ENCODE assay signal across 20 cellular contexts in genomic region chr12:71536939-71537622, GRCh38.
DNase-seq lines count a peak whose midpoint lies in the region; ATAC-seq and TF ChIP-seq lines count a peak whose summit lies in the region.
"Had no signal": no experiment of that assay in that cellular context is flagged by ENCODE, and none has a peak within 500 bp of the region (broad histone marks: within the 10 kb centered on the region; RNA-seq: fewer than 3 reads in every experiment).

No MANE protein-coding gene starts in this region.

- TF ChIP-seq CTCF in WTC11 (IDR thresholded peaks at IDR 0.05) (no peak), smooth muscle cell (IDR thresholded peaks at IDR 0.05; ENCODE audit: borderline replicate concordance, insufficient read depth, poor library complexity, severe bottlenecking) (no peak)

- H3K4me1 Mint-ChIP-seq in WTC11, result no peaks in the 10 kb centered on the region

- 67% methylated on average over 3 of the region's 3 CpGs for WGBS in smooth muscle cell (ENCODE audit: low lambda C conversion rate)

- no peak for DNase-seq in WTC11 (ENCODE audit: low spot score)
- peak; percentile 8 for DNase-seq in midbrain (lab: John Stamatoyannopoulos, UW)
- DNase-seq in smooth muscle cell (lab: John Stamatoyannopoulos, UW; ENCODE audit: unreplicated experiment), result no peak
- DNase-seq in iPS-NIHi11 (ENCODE audit: low spot score), result no peak
- DNase-seq: CD8-positive, alpha-beta T cell; DMS79; KG1; NCI-H1048; NCI-H1694; NCI-H524; Peyer's patch; T-helper 1 cell had no signal

- no peak overlapping the region for H3K27ac Mint-ChIP-seq in WTC11
- H3K27ac Mint-ChIP-seq: CD8-positive, alpha-beta T cell had no signal

- H2AFZ ChIP-seq in smooth muscle cell (ENCODE audit: low read depth), result no peak overlapping the region

- peak; percentile 21 for ATAC-seq in GM18909 (IDR thresholded peaks at IDR 0.05; ENCODE audit: poor library complexity, unreplicated experiment)
- ATAC-seq in HG03432 (IDR thresholded peaks at IDR 0.05; ENCODE audit: unreplicated experiment), result peak; percentile 28
- no peak for ATAC-seq in WTC11
- ATAC-seq in HG03378 (IDR thresholded peaks at IDR 0.05; ENCODE audit: unreplicated experiment), result no peak
- no peak for ATAC-seq in GM18520 (IDR thresholded peaks at IDR 0.05; ENCODE audit: unreplicated experiment)
- ATAC-seq: CD8-positive, alpha-beta T cell; Right ventricle myocardium inferior; SK-N-SH treated with all-trans-retinoic acid at 6 μM for 48 hours had no signal

- no peak overlapping the region for H3K9ac ChIP-seq in smooth muscle cell (ENCODE audit: low read depth)
- H3K9ac ChIP-seq: BLaER1 had no signal

- H3K4me3 Mint-ChIP-seq in WTC11, result no peak overlapping the region
- H3K4me3 Mint-ChIP-seq: CD8-positive, alpha-beta T cell had no signal

- H3K9me3 ChIP-seq in smooth muscle cell (replicated peaks; ENCODE audit: low read depth), result no peaks in the 10 kb centered on the region
- H3K9me3 ChIP-seq: BLaER1, HAP-1, Peyer's patch had no signal

- H3K4me1 ChIP-seq in smooth muscle cell (ENCODE audit: low read depth), result no peaks in the 10 kb centered on the region
- H3K4me1 ChIP-seq: BLaER1, HAP-1, Peyer's patch had no signal

- POLR2A ChIA-PET in WTC11 (lab: Charles Lee), result interaction anchor here (0.5 kb wide), 1 partner anchor 692 kb away, joined by 3 read pairs; no protein-coding TSS in a partner anchor

- no peak overlapping the region for H3K27ac ChIP-seq in smooth muscle cell (ENCODE audit: low read depth)
- H3K27ac ChIP-seq: BLaER1, Peyer's patch had no signal

- H3K4me3 ChIP-seq in smooth muscle cell, result no peak overlapping the region
- H3K4me3 ChIP-seq: BLaER1, HAP-1, Peyer's patch had no signal

- H3K27me3 ChIP-seq in smooth muscle cell (ENCODE audit: low read depth), result no peaks in the 10 kb centered on the region
- H3K27me3 ChIP-seq: BLaER1, Peyer's patch had no signal

- no peaks in the 10 kb centered on the region for H4K20me1 ChIP-seq in smooth muscle cell (ENCODE audit: low read depth)
- H4K20me1 ChIP-seq: BLaER1 had no signal

- H3K36me3 ChIP-seq in smooth muscle cell (ENCODE audit: low read depth), result no peaks in the 10 kb centered on the region
- H3K36me3 ChIP-seq: BLaER1, HAP-1, Peyer's patch had no signal

- CTCF ChIA-PET in WTC11 (lab: Charles Lee), result no interaction called here

- no peaks in the 10 kb centered on the region for H3K9me3 Mint-ChIP-seq in WTC11
- H3K9me3 Mint-ChIP-seq: CD8-positive, alpha-beta T cell had no signal

- H3K36me3 Mint-ChIP-seq in WTC11, result no peaks in the 10 kb centered on the region
- H3K36me3 Mint-ChIP-seq: CD8-positive, alpha-beta T cell had no signal

- no peaks in the 10 kb centered on the region for H3K79me2 ChIP-seq in smooth muscle cell (ENCODE audit: low read depth)

- no peak overlapping the region for H3K4me2 ChIP-seq in smooth muscle cell
- H3K4me2 ChIP-seq: BLaER1 had no signal

- no peaks in the 10 kb centered on the region for H3F3A ChIP-seq in smooth muscle cell (ENCODE audit: low read depth)

- H3K27me3 Mint-ChIP-seq in WTC11 (ENCODE audit: low read depth), result no peaks in the 10 kb centered on the region

TF ChIP-seq in WTC11, 78 proteins besides CTCF, POLR2A, EP300 and RAD21:
- TF ChIP-seq TCF7 (CRISPR knock-in tag; IDR thresholded peaks at IDR 0.05; ENCODE audit: low read depth) (no peak), GABPB1 (CRISPR knock-in tag; IDR thresholded peaks at IDR 0.05) (peak; percentile 86)

Comparison
In these comparisons a context has a peak if more than half of its experiments do, and no peak if none do; other contexts are left out.
1. ATAC-seq: peak in GM18909 (single experiment) and HG03432 (single experiment); none in WTC11 (single experiment), HG03378 (single experiment) and GM18520 (single experiment).